In genomic region chr17:32253117-32253611, GRCh38 we compare ENCODE assay signal across 1 cellular context.
TF ChIP-seq lines count a peak whose summit lies in the region.

No MANE protein-coding gene starts in this region.

TF ChIP-seq in GM12878, 131 proteins besides CTCF, POLR2A, EP300 and RAD21 (continued from another document):
- TF ChIP-seq RAD51 (IDR thresholded peaks at IDR 0.05) (no peak), ATF3 (IDR thresholded peaks at IDR 0.05; ENCODE audit: borderline replicate concordance, extremely low read depth, low read depth, low read length) (no peak), ASH2L (IDR thresholded peaks at IDR 0.05; ENCODE audit: borderline replicate concordance, low read depth) (no peak), PML (IDR thresholded peaks at IDR 0.05; ENCODE audit: low read length) (no peak), ZSCAN29 (IDR thresholded peaks at IDR 0.05) (no peak), SMARCA5 (IDR thresholded peaks at IDR 0.05) (0 out of 2 replicates have a peak, but pooled peaks have one; percentile 42), STAT1 (conservative IDR thresholded peaks at IDR 0.05) (no peak), E2F8 (IDR thresholded peaks at IDR 0.05; ENCODE audit: low read depth, partially characterized antibody) (no peak), ZNF384 (IDR thresholded peaks at IDR 0.05; ENCODE audit: borderline replicate concordance, low read depth, low read length) (no peak), MEF2A (IDR thresholded peaks at IDR 0.05; ENCODE audit: insufficient read depth, low read depth, low read length) (0 out of 2 replicates have a peak, but pooled peaks have one; percentile 13), TARDBP (IDR thresholded peaks at IDR 0.05; ENCODE audit: borderline replicate concordance) (no peak), WRNIP1 (IDR thresholded peaks at IDR 0.05; ENCODE audit: borderline replicate concordance, low read depth, low read length) (0 out of 2 replicates have a peak, but pooled peaks have one; percentile 81), CBFB (IDR thresholded peaks at IDR 0.05; ENCODE audit: low read depth) (no peak), ZBTB40 (IDR thresholded peaks at IDR 0.05; ENCODE audit: borderline replicate concordance) (no peak), REST (IDR thresholded peaks at IDR 0.05; ENCODE audit: low read depth, low read length) (no peak), NBN (IDR thresholded peaks at IDR 0.05) (0 out of 2 replicates have a peak, but pooled peaks have one; percentile 26), JUND (IDR thresholded peaks at IDR 0.05; ENCODE audit: low read depth, low read length) (no peak), SMC3 (IDR thresholded peaks at IDR 0.05; ENCODE audit: borderline replicate concordance, low read length) (peak; percentile 97), GATAD2B (conservative IDR thresholded peaks at IDR 0.05; ENCODE audit: low read depth) (no peak), RBBP5 (conservative IDR thresholded peaks at IDR 0.05) (no peak), HDAC2 (IDR thresholded peaks at IDR 0.05) (no peak), EZH2 (IDR thresholded peaks at IDR 0.05; ENCODE audit: borderline replicate concordance, control insufficient read depth, low read depth, low read length) (no peak), YBX1 (IDR thresholded peaks at IDR 0.05) (no peak), CEBPZ (IDR thresholded peaks at IDR 0.05; ENCODE audit: low read depth, low read length) (no peak), MXI1 (IDR thresholded peaks at IDR 0.05; ENCODE audit: low read depth, low read length) (no peak), ZNF687 (IDR thresholded peaks at IDR 0.05) (no peak), NKRF (conservative IDR thresholded peaks at IDR 0.05) (no peak), BHLHE40 (IDR thresholded peaks at IDR 0.05; ENCODE audit: borderline replicate concordance in 1 of 2, low read depth in 2 of 2, low read length in 1 of 2) (peak in 1 of 2 experiments; percentile 41; a peak in 1 of 4 replicates), YY1 (IDR thresholded peaks at IDR 0.05; ENCODE audit: low read depth, low read length) (peak; percentile 76), SREBF2 (IDR thresholded peaks at IDR 0.05; ENCODE audit: low read length) (no peak), JUNB (IDR thresholded peaks at IDR 0.05) (no peak)
